ENCODE assay signal across 8 cellular contexts in the genomic region with DNA sequence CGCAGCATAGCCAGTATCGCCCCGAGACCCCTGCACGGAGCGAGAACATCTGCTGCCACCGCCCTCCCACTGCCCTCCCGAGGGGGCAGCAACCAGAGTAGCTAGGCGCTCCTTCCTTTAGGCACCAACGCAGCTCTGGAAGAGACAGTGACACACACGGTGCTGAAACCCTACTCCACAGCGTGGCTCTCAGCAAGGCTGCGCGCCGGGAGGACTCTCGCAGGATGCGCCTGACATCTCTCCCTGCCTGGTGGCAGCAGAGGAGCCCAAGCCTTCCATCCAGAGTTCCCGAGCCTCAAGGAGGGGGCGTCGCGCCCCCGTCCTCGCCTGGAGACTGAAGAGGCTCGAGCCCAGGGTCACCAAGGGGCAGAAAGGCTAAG. TPM values are rescaled to one million over a fixed set of nuclear protein-coding genes. Genes with fewer than 3 reads are reported as not detected.
DNase-seq lines count a peak whose midpoint lies in the region; ATAC-seq and TF ChIP-seq lines count a peak whose summit lies in the region.

No MANE protein-coding gene starts in this region.

- peak overlapping the region; percentile 80 for H3K4me2 ChIP-seq in GM23248 (ENCODE audit: unreplicated experiment)

- DNase-seq in GM23248 (peak; percentile 15), RWPE1 (ENCODE audit: low spot score) (no peak), fibroblast of mammary gland (ENCODE audit: low read depth) (peak; percentile 26), psoas muscle (peak in 1 of 2 donors; percentile 76), NK-92 (lab: John Stamatoyannopoulos, UW; ENCODE audit: unreplicated experiment) (no peak), left lung (no peak), erythroblast (lab: John Stamatoyannopoulos, UW) (no peak), NCI-H446 (lab: John Stamatoyannopoulos, UW) (no peak)

- 79 to 80% methylated on average over 23 of the region's 23 CpGs for WGBS in GM23248 (ENCODE audit: low coverage in 1 of 2, low lambda C conversion rate in 2 of 2, missing lambda C conversion rate in 2 of 2), 2 experiments
- 53 to 55% (median 53%) methylated on average over 23 of the region's 23 CpGs for WGBS in psoas muscle, 3 donors

- H3K9me2 ChIP-seq in GM23248 (ENCODE audit: insufficient read depth): no peaks in the 10 kb centered on the region

- no peak for TF ChIP-seq POLR2A in erythroblast (IDR thresholded peaks at IDR 0.05; ENCODE audit: low read length)

- POLR2A ChIA-PET in RWPE1 (lab: Yijun Ruan, JAX; ENCODE audit: low non-redundant PET): no interaction called here

- peak overlapping the region; percentile 71; the same call in 1 of the 2 replicates for H3K4me3 ChIP-seq in GM23248
- peak overlapping the region; percentile 37 for H3K4me3 ChIP-seq in fibroblast of mammary gland (ENCODE audit: control insufficient read depth, low read depth, low read length)
- peak overlapping the region; percentile 64 for H3K4me3 ChIP-seq in psoas muscle
- peak overlapping the region in 1 of 2 donors; percentile 49 for H3K4me3 ChIP-seq in left lung

- ATAC-seq in psoas muscle: peak; percentile 48 to 77 (median 61)
- ATAC-seq in left lung: no peak

- H3K9ac ChIP-seq in GM23248: no peak overlapping the region

- H3K4me1 ChIP-seq in GM23248 (ENCODE audit: insufficient read depth): peaks cover 5% of the 10 kb centered on the region; the same call in 1 of the 2 replicates
- peaks cover 48% of the 10 kb centered on the region for H3K4me1 ChIP-seq in psoas muscle
- peaks cover 23 to 65% of the 10 kb centered on the region in 2 donors for H3K4me1 ChIP-seq in left lung

- peaks cover 56% of the 10 kb centered on the region for H3K79me2 ChIP-seq in GM23248 (ENCODE audit: insufficient read depth)

- intact Hi-C loops in psoas muscle (cut with DNase I) (loop anchor here (5.0 kb wide), 1 partner anchor 36 kb away; no protein-coding TSS in a partner anchor), left lung (cut with DNase I) (loop anchor here in 1 of 2 donors (10.0 kb wide), 1 partner anchor 61 kb away; the partner anchor contains the start of gene LSM14B)

- no peaks in the 10 kb centered on the region for H3K27me3 ChIP-seq in GM23248 (replicated peaks; ENCODE audit: insufficient read depth)
- H3K27me3 ChIP-seq in psoas muscle (ENCODE audit: insufficient read depth in 3 of 3, low read length in 2 of 3): no peaks in the 10 kb centered on the region
- no peaks in the 10 kb centered on the region for H3K27me3 ChIP-seq in left lung

- no peaks in the 10 kb centered on the region for H3K36me3 ChIP-seq in GM23248 (ENCODE audit: low read depth)
- peaks cover 0 to 4% of the 10 kb centered on the region in 2 donors for H3K36me3 ChIP-seq in psoas muscle (ENCODE audit: insufficient read depth in 1 of 2, low read depth in 1 of 2)
- no peaks in the 10 kb centered on the region for H3K36me3 ChIP-seq in left lung

- H3K27ac ChIP-seq in GM23248: no peak overlapping the region
- H3K27ac ChIP-seq in RWPE1: peak overlapping the region; percentile 37
- H3K27ac ChIP-seq in psoas muscle: peak overlapping the region; percentile 72
- no peak overlapping the region for H3K27ac ChIP-seq in left lung

- H3F3A ChIP-seq in GM23248 (ENCODE audit: insufficient read depth): no peaks in the 10 kb centered on the region

- CTCF ChIA-PET in RWPE1 (lab: Yijun Ruan, JAX): interaction anchor here (1.3 to 1.6 kb wide), 2 partner anchors 53 to 74 kb away, joined by 4 read pairs; no protein-coding TSS in a partner anchor

- in situ Hi-C loops in GM23248 (cut with MboI): no loop called here

- H3K9me3 ChIP-seq in GM23248 (ENCODE audit: low read depth) (no peaks in the 10 kb centered on the region), psoas muscle (no peaks in the 10 kb centered on the region), left lung (no peaks in the 10 kb centered on the region)

- H2AFZ ChIP-seq in GM23248: no peak overlapping the region

- no peaks in the 10 kb centered on the region for H4K20me1 ChIP-seq in GM23248 (ENCODE audit: insufficient read depth)

- TF ChIP-seq CTCF in RWPE1 (conservative IDR thresholded peaks at IDR 0.05; ENCODE audit: low read depth) (no peak), fibroblast of mammary gland (conservative IDR thresholded peaks at IDR 0.05; ENCODE audit: control insufficient read depth, insufficient read depth, low read depth, low read length) (no peak), psoas muscle (IDR thresholded peaks at IDR 0.05) (no peak), left lung (IDR thresholded peaks at IDR 0.05) (no peak)

RNA-seq across cellular contexts. Expression of gene TAF4, which starts 2.1 kb away (rescaled TPM):
- total RNA-seq in GM23248 (2014; rRNA removed; shearing (Covaris generic)): 2.9 and 4.2 TPM in 2 replicates
- 0.80 and 1.4 TPM in 2 replicates for polyA plus RNA-seq in GM23248 (2016; fragmentation: Nextera tagmentation; extraction: Ambion mirVana)
- 10 to 100 TPM; 10.7 to 17.7 (median 14.4) TPM for total RNA-seq in psoas muscle
- polyA plus RNA-seq in psoas muscle: 1 to 10 TPM; 2.8 to 6.3 (median 3.3) TPM
- 10 to 100 TPM; 15.2 to 16.1 TPM for total RNA-seq in left lung

RNA-seq across cellular contexts. Expression of gene LSM14B, which starts 58.7 kb away (rescaled TPM):
- total RNA-seq in GM23248 (2014; rRNA removed; shearing (Covaris generic)): 28.0 and 30.0 TPM in 2 replicates
- polyA plus RNA-seq in GM23248 (2016; fragmentation: Nextera tagmentation; extraction: Ambion mirVana) (1.0 and 1.3 TPM in 2 replicates), psoas muscle (10 to 100 TPM; 26.4 to 54.2 (median 39.6) TPM)
- total RNA-seq in psoas muscle (10 to 100 TPM; 52.4 to 67.0 (median 60.8) TPM), left lung (10 to 100 TPM; 36.0 to 36.2 TPM)

Comparison
In these comparisons a context has a peak if more than half of its experiments do, and no peak if none do; other contexts are left out.
1. DNase-seq: peak in GM23248 (single experiment) and fibroblast of mammary gland (single experiment); none in RWPE1 (single experiment), NK-92 (single experiment), left lung (0 of 2), erythroblast (0 of 2) and NCI-H446 (0 of 2).
2. H3K27ac ChIP-seq: peak in RWPE1 (single experiment) and psoas muscle (single experiment); none in GM23248 (single experiment) and left lung (0 of 2).